Comparison of ENCODE assay signal across 8 cellular contexts in genomic region chr7:102572320-102573245, GRCh38. TPM values are rescaled to one million over a fixed set of nuclear protein-coding genes. Genes with fewer than 3 reads are reported as not detected.
A peak's percentile ranks its signal among the peaks of the same experiment; 100 is the strongest.
DNase-seq lines count a peak whose midpoint lies in the region; ATAC-seq, FAIRE-seq and TF ChIP-seq lines count a peak whose summit lies in the region.
"Not testable (repeated sequence)": the region's sequence is repeated elsewhere in the genome, so short reads cannot be mapped to it uniquely, and the experiment has no call there.

POLR2J3 (minus strand) TSS chr7:102572583; CDS start chr7:102572521, 62 bp downstream.

- H3K4me1 ChIP-seq in HCT116 (ENCODE audit: control insufficient read depth in 1 of 2, insufficient read depth in 2 of 2, low read length in 2 of 2); thoracic aorta (ENCODE audit: control insufficient read depth in 1 of 2, low read depth in 2 of 2): not testable (repeated sequence)

- not testable (repeated sequence) for FAIRE-seq in GM12891 (lab: Jason Lieb, UNC)

- not testable (repeated sequence) for H3K9me2 ChIP-seq in HCT116 (ENCODE audit: insufficient read depth)

- intact Hi-C loops in HCT116 (cut with micrococcal nuclease): not testable (repeated sequence)

- H3K9ac ChIP-seq in HCT116 (ENCODE audit: low read length): peak within 1 kb of the TSS; percentile 65

- H3K4me3 ChIP-seq in HCT116 (replicated peaks in 1 of 2; ENCODE audit: low read depth in 1 of 2, low read length in 2 of 2) (peak within 1 kb of the TSS; percentile 55 to 61), retinal pigment epithelial cell (ENCODE audit: low read length) (peak within 1 kb of the TSS; percentile 58), thoracic aorta (peak within 1 kb of the TSS; percentile 97)

- not testable (repeated sequence) for TF ChIP-seq RAD21 in HCT116 (IDR thresholded peaks at IDR 0.05; ENCODE audit: low read depth)

- RAD21 ChIA-PET in HCT116 (lab: Charles Lee; ENCODE audit: low non-redundant PET in 1 of 2, low total read pairs in 2 of 2, uncharacterized antibody in 2 of 2, unreplicated experiment in 2 of 2): not testable (repeated sequence)

- H3K4me2 ChIP-seq in HCT116 (ENCODE audit: low read length): peak within 1 kb of the TSS; percentile 59

- peak; percentile 51; the same call in 1 of the 2 replicates for TF ChIP-seq POLR2A in GM12891 (IDR thresholded peaks at IDR 0.05; ENCODE audit: low read depth, low read length)
- TF ChIP-seq POLR2A in HCT116 (IDR thresholded peaks at IDR 0.05; ENCODE audit: borderline replicate concordance, extremely low read depth, insufficient read depth, insufficient read length): not testable (repeated sequence)

- not testable (repeated sequence) for H3K27me3 ChIP-seq in HCT116 (ENCODE audit: insufficient read depth, low read length); thoracic aorta (replicated peaks; ENCODE audit: insufficient read depth)

- DNase-seq in GM12891 (ENCODE audit: insufficient read length, low spot score); cerebellum (ENCODE audit: low spot score); retinal pigment epithelial cell (ENCODE audit: low read depth): not testable (repeated sequence)
- DNase-seq in HCT116 (ENCODE audit: low read depth, low spot score) (peak; percentile 61), inferior parietal cortex (ENCODE audit: extremely low spot score) (peak; percentile 95), thoracic aorta (ENCODE audit: low spot score) (peak; percentile 30)
- DNase-seq in activated CD4-positive, alpha-beta T cell treated with anti-CD3 and anti-CD28 coated beads, Interleukin-2, amount 50 U/mL, for 48 hours: peak; percentile 99

- ATAC-seq in HCT116: peak; percentile 92
- ATAC-seq in thoracic aorta (ENCODE audit: insufficient number of reproducible peaks, low FRiP score, low read depth): peak; percentile 100

- CTCF ChIA-PET in HCT116 (lab: Charles Lee): not testable (repeated sequence)

- not testable (repeated sequence) for H3K27ac ChIP-seq in HCT116 (ENCODE audit: low read depth, low read length)
- H3K27ac ChIP-seq in KOPT-K1 (ENCODE audit: low read depth, low read length, poor library complexity, severe bottlenecking) (peak within 1 kb of the TSS; percentile 76), thoracic aorta (peak within 1 kb of the TSS; percentile 61 to 63)

- not testable (repeated sequence) for H3K79me2 ChIP-seq in HCT116 (ENCODE audit: insufficient read depth, low read length)

- not testable (repeated sequence) for H3K9me3 ChIP-seq in HCT116 (ENCODE audit: control insufficient read depth in 1 of 2, insufficient read depth in 1 of 2, low read depth in 1 of 2, low read length in 2 of 2); KOPT-K1 (ENCODE audit: insufficient read depth, low read length, poor library complexity, severe bottlenecking); thoracic aorta

- H3K36me3 ChIP-seq in HCT116 (ENCODE audit: control insufficient read depth in 1 of 2, insufficient read depth in 2 of 2, low read length in 2 of 2); KOPT-K1 (ENCODE audit: insufficient read depth, low read length); thoracic aorta: not testable (repeated sequence)

- TF ChIP-seq CTCF in HCT116 (IDR thresholded peaks at IDR 0.05 in 2 of 3, conservative IDR thresholded peaks at IDR 0.05 in 1 of 3; ENCODE audit: borderline replicate concordance in 1 of 3, insufficient read depth in 1 of 3, low read depth in 2 of 3, low read length in 2 of 3) (peak; percentile 13 to 16 (median 16); a peak in 1 of 6 replicates), retinal pigment epithelial cell (conservative IDR thresholded peaks at IDR 0.05; ENCODE audit: low read depth, low read length) (peak; percentile 13), thoracic aorta (IDR thresholded peaks at IDR 0.05) (peak; percentile 37)

- H2AFZ ChIP-seq in HCT116 (ENCODE audit: low read depth, low read length, poor library complexity, severe bottlenecking): not testable (repeated sequence)

- H4K20me1 ChIP-seq in HCT116 (ENCODE audit: insufficient read depth): not testable (repeated sequence)

- POLR2A ChIA-PET in HCT116 (lab: Charles Lee): not testable (repeated sequence)

- BruUV-seq in HCT116 (replicated peaks; lab: Mats Ljungman, UMichigan): not testable (repeated sequence)

TF ChIP-seq in GM12891, 5 proteins besides CTCF, POLR2A, EP300 and RAD21:
- TF ChIP-seq POLR2AphosphoS5 (IDR thresholded peaks at IDR 0.05; ENCODE audit: low read depth, low read length) (peak; percentile 56; the same call in 1 of the 2 replicates), TAF1 (IDR thresholded peaks at IDR 0.05; ENCODE audit: low read depth, low read length) (peak; percentile 77)

TF ChIP-seq in HCT116, 20 proteins besides CTCF, POLR2A, EP300 and RAD21:
- TF ChIP-seq SIN3A (IDR thresholded peaks at IDR 0.05; ENCODE audit: low read depth) (peak; percentile 39; the same call in 1 of the 2 replicates), ELF1 (IDR thresholded peaks at IDR 0.05; ENCODE audit: borderline replicate concordance, low read depth) (peak; percentile 39)

RNA-seq across cellular contexts. Expression of gene POLR2J3, which starts in this region (rescaled TPM):
- 36.7 TPM for polyA plus RNA-seq in GM12891 (2012; ENCODE audit: low read depth, missing spikeins)
- 14.0 TPM for total RNA-seq in HCT116 (2021; ENCODE audit: unreplicated experiment)
- polyA plus RNA-seq in HCT116 (2012): 13.4 and 16.4 TPM in 2 replicates
- 88.9 TPM for total RNA-seq in cerebellum
- total RNA-seq in thoracic aorta: 10 to 100 TPM; 36.3 to 68.0 TPM
